Comparison of ENCODE assay signal across 8 cellular contexts in the genomic region with DNA sequence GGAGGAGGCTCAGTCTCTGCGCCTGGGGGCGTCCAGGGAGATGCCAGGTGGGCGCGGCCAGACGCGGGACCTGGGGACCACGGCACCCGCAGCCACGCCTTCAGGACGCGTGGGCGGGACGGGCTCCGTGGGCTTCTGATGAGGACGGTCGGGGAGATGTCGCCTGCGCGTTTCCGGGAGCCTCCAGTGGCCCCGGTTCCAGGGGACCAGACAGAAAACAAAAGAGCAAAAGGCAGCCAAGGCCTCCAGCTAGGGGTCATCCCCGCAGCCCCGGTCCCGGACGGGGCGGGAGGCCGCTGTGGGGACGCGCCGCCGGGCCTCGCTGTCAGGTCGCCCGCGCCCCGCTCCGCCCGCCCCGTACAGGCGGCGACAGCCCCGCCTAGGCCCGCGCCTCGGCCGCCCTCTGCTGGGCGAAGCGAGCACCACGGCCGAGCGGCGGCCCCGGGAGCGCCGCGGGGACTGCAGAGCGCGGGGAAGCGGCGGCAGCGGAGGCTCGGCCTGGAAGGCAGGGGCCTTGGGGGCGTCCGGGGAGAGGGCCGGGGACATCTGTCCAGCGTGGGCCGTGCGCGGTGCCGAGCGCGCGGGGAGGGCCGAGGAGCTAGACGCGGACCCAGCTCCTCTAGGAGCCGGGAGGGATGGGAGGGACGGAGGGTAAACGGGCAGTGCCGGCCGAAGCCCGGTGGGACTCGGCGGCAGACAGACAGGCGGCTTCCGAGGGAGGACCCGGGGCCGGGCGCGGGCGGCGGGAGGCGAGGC. TPM values are rescaled to one million over a fixed set of nuclear protein-coding genes. Genes with fewer than 3 reads are reported as not detected.
A peak's percentile ranks its signal among the peaks of the same experiment; 100 is the strongest.
DNase-seq lines count a peak whose midpoint lies in the region; ATAC-seq and TF ChIP-seq lines count a peak whose summit lies in the region.

No MANE protein-coding gene starts in this region.

- CTCF ChIA-PET in CD8-positive, alpha-beta T cell (lab: Charles Lee): interaction anchor here (0.6 to 1.9 kb wide), 16 partner anchors 9 to 661 kb away, joined by 3 to 7 read pairs (median 4); no protein-coding TSS in a partner anchor

- peak; percentile 79 for ATAC-seq in CD8-positive, alpha-beta T cell
- peak; percentile 98 for ATAC-seq in GM19455 (IDR thresholded peaks at IDR 0.05; ENCODE audit: unreplicated experiment)
- ATAC-seq in HG03571 (IDR thresholded peaks at IDR 0.05; ENCODE audit: unreplicated experiment): peak; percentile 91
- peak; percentile 98 for ATAC-seq in mucosa of descending colon

- peak overlapping the region; percentile 96 for H3K27ac Mint-ChIP-seq in CD8-positive, alpha-beta T cell

- TF ChIP-seq CTCF in CD8-positive, alpha-beta T cell (IDR thresholded peaks at IDR 0.05): peak; percentile 76
- TF ChIP-seq CTCF in mucosa of descending colon (IDR thresholded peaks at IDR 0.05): peak; percentile 97

- no peaks in the 10 kb centered on the region for H3K27me3 Mint-ChIP-seq in CD8-positive, alpha-beta T cell (ENCODE audit: low read depth)

- H3K36me3 Mint-ChIP-seq in CD8-positive, alpha-beta T cell: peaks cover 2% of the 10 kb centered on the region

- POLR2A ChIA-PET in CD8-positive, alpha-beta T cell (lab: Charles Lee): interaction anchor here (1.1 to 1.5 kb wide), 4 partner anchors 12 to 254 kb away, joined by 3 to 4 read pairs (median 3); partner anchors contain the start of gene TMEM242

- intact Hi-C loops in CD8-positive, alpha-beta T cell (cut with DNase I, micrococcal nuclease): loop anchor here (1.0 to 5.0 kb wide), 14 partner anchors 37 to 1960 kb away; partner anchors contain the start of genes ARID1B (in 1 of the 2), TFB1M (in 1 of the 2), TMEM181 (in 1 of the 2) and TMEM242 (in 1 of the 2)
- intact Hi-C loops in mucosa of descending colon (cut with DNase I, micrococcal nuclease): no loop called here

- peak; percentile 70 to 91 (median 85) for DNase-seq in CD8-positive, alpha-beta T cell
- peak; percentile 64 for DNase-seq in NOMO-1 treated with DMSO at 0.1 percent for 48 hours (lab: John Stamatoyannopoulos, UW; ENCODE audit: unreplicated experiment)
- peak; percentile 92 for DNase-seq in activated CD8-positive, alpha-beta memory T cell treated with anti-CD3 and anti-CD28 coated beads, Interleukin-2, amount 50 U/mL, for 48 hours
- DNase-seq in epidermal melanocyte (ENCODE audit: insufficient read length, low spot score): peak; percentile 77
- peak; percentile 75 to 90 (median 88) for DNase-seq in mucosa of descending colon
- DNase-seq in stimulated activated CD8-positive, alpha-beta memory T cell treated with anti-CD3 and anti-CD28 coated beads, Interleukin-4, amount 100 ng/mL, for 24 hours (ENCODE audit: low read depth): peak; percentile 68

- H3K4me1 ChIP-seq in CD8-positive, alpha-beta T cell (ENCODE audit: insufficient read depth, low read length): peaks cover 11% of the 10 kb centered on the region
- no peaks in the 10 kb centered on the region for H3K4me1 ChIP-seq in mucosa of descending colon (ENCODE audit: low read depth)

- peaks cover 7% of the 10 kb centered on the region for H3K9me3 Mint-ChIP-seq in CD8-positive, alpha-beta T cell

- H3K36me3 ChIP-seq in CD8-positive, alpha-beta T cell (ENCODE audit: insufficient read depth, low read length): no peaks in the 10 kb centered on the region
- no peaks in the 10 kb centered on the region for H3K36me3 ChIP-seq in mucosa of descending colon (ENCODE audit: low read depth)

- peaks cover 7% of the 10 kb centered on the region for H3K4me1 Mint-ChIP-seq in CD8-positive, alpha-beta T cell (ENCODE audit: low read depth)

- H3K4me3 Mint-ChIP-seq in CD8-positive, alpha-beta T cell: peak overlapping the region; percentile 91

- peak overlapping the region; percentile 81 for H3K4me3 ChIP-seq in CD8-positive, alpha-beta T cell (ENCODE audit: low read depth, low read length)
- H3K4me3 ChIP-seq in mucosa of descending colon: peak overlapping the region; percentile 22

- peak overlapping the region; percentile 91 for H3K27ac ChIP-seq in CD8-positive, alpha-beta T cell (ENCODE audit: low read depth, low read length)

- no peaks in the 10 kb centered on the region for H3K9me3 ChIP-seq in CD8-positive, alpha-beta T cell (ENCODE audit: low read length)
- H3K9me3 ChIP-seq in mucosa of descending colon: no peaks in the 10 kb centered on the region

- no peaks in the 10 kb centered on the region for H3K27me3 ChIP-seq in CD8-positive, alpha-beta T cell (ENCODE audit: insufficient read depth, low read length)

RNA-seq across cellular contexts. Expression of gene TMEM242, which starts 48.7 kb away (rescaled TPM):
- 10 to 100 TPM; 13.8 to 14.0 TPM for total RNA-seq in CD8-positive, alpha-beta T cell
- 10 to 100 TPM; 10.0 to 14.1 (median 13.4) TPM for total RNA-seq in mucosa of descending colon

Comparison
In these comparisons a context has a peak if more than half of its experiments do, and no peak if none do; other contexts are left out.
1. Peak in every context shown above with its lines: DNase-seq, ATAC-seq, H3K4me3 ChIP-seq and H3K27ac ChIP-seq.
2. intact Hi-C loops: an anchor here in CD8-positive, alpha-beta T cell (1.0 to 5.0 kb wide); none called in mucosa of descending colon.